In the genomic region with DNA sequence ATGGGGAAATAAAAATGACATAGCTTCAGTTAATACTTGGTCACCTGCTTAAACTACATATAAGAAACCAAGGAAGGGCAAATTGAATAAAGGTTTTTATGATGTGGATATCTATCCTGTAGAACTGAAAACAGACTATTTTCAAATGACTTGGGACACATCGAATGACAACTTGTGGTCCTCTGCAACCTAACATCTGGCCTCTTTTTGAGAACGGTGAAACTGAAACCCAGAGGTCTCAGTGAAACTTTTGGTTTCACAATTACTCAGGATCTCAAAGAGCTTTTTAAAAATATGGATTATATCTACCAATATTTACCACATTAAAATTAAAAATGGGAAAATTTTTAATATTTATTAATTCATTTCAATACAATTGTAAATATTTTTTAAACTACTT, we compare ENCODE assay signal across 8 cellular contexts.
A peak's percentile ranks its signal among the peaks of the same experiment; 100 is the strongest.
DNase-seq lines count a peak whose midpoint lies in the region; ATAC-seq and TF ChIP-seq lines count a peak whose summit lies in the region.

No MANE protein-coding gene starts in this region.

- H3K27ac Mint-ChIP-seq in CD14-positive monocyte: peak overlapping the region in 6 of 7 donors; percentile 46 to 76 (median 68)
- H3K27ac Mint-ChIP-seq in activated naive CD8-positive, alpha-beta T cell treated with anti-CD3 and anti-CD28 coated beads, Interleukin-2, amount 10 ng/mL, durations not matched to agents 7 days and 5 days: peak overlapping the region; percentile 86

- intact Hi-C loops in CD14-positive monocyte (cut with micrococcal nuclease) (no loop called here), sciatic nerve (cut with DNase I) (no loop called here)

- ATAC-seq in GM19324 (IDR thresholded peaks at IDR 0.05; ENCODE audit: low FRiP score, unreplicated experiment) (peak; percentile 57), HG03175 (IDR thresholded peaks at IDR 0.05; ENCODE audit: unreplicated experiment) (peak; percentile 88), sciatic nerve (no peak), omental fat pad (ENCODE audit: low FRiP score) (no peak)
- peak; percentile 91 for ATAC-seq in activated naive CD8-positive, alpha-beta T cell treated with anti-CD3 and anti-CD28 coated beads, Interleukin-2, amount 10 ng/mL, durations not matched to agents 7 days and 5 days (ENCODE audit: low read depth)

- no peak for DNase-seq in CD14-positive monocyte (ENCODE audit: low spot score)
- DNase-seq in activated naive CD8-positive, alpha-beta T cell treated with anti-CD3 and anti-CD28 coated beads, Interleukin-2, amount 10 ng/mL, durations not matched to agents 7 days and 5 days: no peak
- no peak for DNase-seq in anterior cingulate cortex (lab: John Stamatoyannopoulos, UW)
- no peak for DNase-seq in sciatic nerve (ENCODE audit: low spot score)
- DNase-seq in omental fat pad (ENCODE audit: low spot score): no peak
- DNase-seq in NK-92 treated with Interleukin-12 subunit alpha and Interleukin-12 subunit beta, amount 100 ng/mL, for 24 hours (lab: John Stamatoyannopoulos, UW): no peak

- no peaks in the 10 kb centered on the region for H3K9me3 Mint-ChIP-seq in CD14-positive monocyte
- H3K9me3 Mint-ChIP-seq in activated naive CD8-positive, alpha-beta T cell treated with anti-CD3 and anti-CD28 coated beads, Interleukin-2, amount 10 ng/mL, durations not matched to agents 7 days and 5 days: no peaks in the 10 kb centered on the region

- TF ChIP-seq CTCF in CD14-positive monocyte (IDR thresholded peaks at IDR 0.05) (no peak), omental fat pad (IDR thresholded peaks at IDR 0.05) (no peak)

- H3K27me3 Mint-ChIP-seq in CD14-positive monocyte (ENCODE audit: low read depth in 3 of 3): no peaks in the 10 kb centered on the region
- no peaks in the 10 kb centered on the region for H3K27me3 Mint-ChIP-seq in activated naive CD8-positive, alpha-beta T cell treated with anti-CD3 and anti-CD28 coated beads, Interleukin-2, amount 10 ng/mL, durations not matched to agents 7 days and 5 days

- H3K36me3 Mint-ChIP-seq in CD14-positive monocyte: peaks cover 0 to 2% of the 10 kb centered on the region in 2 donors
- H3K36me3 Mint-ChIP-seq in activated naive CD8-positive, alpha-beta T cell treated with anti-CD3 and anti-CD28 coated beads, Interleukin-2, amount 10 ng/mL, durations not matched to agents 7 days and 5 days: peaks cover 3% of the 10 kb centered on the region

- POLR2A ChIA-PET in activated naive CD8-positive, alpha-beta T cell treated with anti-CD3 and anti-CD28 coated beads, Interleukin-2, amount 10 ng/mL, durations not matched to agents 7 days and 5 days (lab: Charles Lee): interaction anchor here (0.6 to 1.6 kb wide), 4 partner anchors 33 to 741 kb away, joined by 3 to 5 read pairs (median 4); partner anchors contain the start of gene PPP2R5E

- H3K4me3 Mint-ChIP-seq in CD14-positive monocyte: peak overlapping the region; percentile 60 to 80
- H3K4me3 Mint-ChIP-seq in activated naive CD8-positive, alpha-beta T cell treated with anti-CD3 and anti-CD28 coated beads, Interleukin-2, amount 10 ng/mL, durations not matched to agents 7 days and 5 days: peak overlapping the region; percentile 72

- H3K4me1 Mint-ChIP-seq in CD14-positive monocyte: peaks cover 31% of the 10 kb centered on the region
- H3K4me1 Mint-ChIP-seq in activated naive CD8-positive, alpha-beta T cell treated with anti-CD3 and anti-CD28 coated beads, Interleukin-2, amount 10 ng/mL, durations not matched to agents 7 days and 5 days: peaks cover 38% of the 10 kb centered on the region

Comparison
In these comparisons a context has a peak if more than half of its experiments do, and no peak if none do; other contexts are left out.
1. ATAC-seq: peak in GM19324 (single experiment), HG03175 (single experiment) and activated naive CD8-positive, alpha-beta T cell treated with anti-CD3 and anti-CD28 coated beads, Interleukin-2, amount 10 ng/mL, durations not matched to agents 7 days and 5 days (single experiment); none in sciatic nerve (single experiment) and omental fat pad (single experiment).